17 cellular contexts compared by ENCODE assay signal in genomic region chr7:36746347-36746746, GRCh38. TPM values are rescaled to one million over a fixed set of nuclear protein-coding genes. Genes with fewer than 3 reads are reported as not detected.
DNase-seq lines count a peak whose midpoint lies in the region; ATAC-seq and TF ChIP-seq lines count a peak whose summit lies in the region.
"Had no signal": no experiment of that assay in that cellular context is flagged by ENCODE, and none has a peak within 500 bp of the region (broad histone marks: within the 10 kb centered on the region; RNA-seq: fewer than 3 reads in every experiment).

No MANE protein-coding gene starts in this region.

- no peaks in the 10 kb centered on the region for H3K9me2 ChIP-seq in hepatocyte (replicated peaks; ENCODE audit: insufficient read depth)

- no peaks in the 10 kb centered on the region for H3K36me3 ChIP-seq in hepatocyte (replicated peaks; ENCODE audit: insufficient read depth, low read depth)
- H3K36me3 ChIP-seq: heart right ventricle, WERI-Rb-1 had no signal

- H3K9me3 Mint-ChIP-seq in natural killer cell treated with Interleukin-12 subunit alpha and Interleukin-12 subunit beta and Interleukin-15 and Interleukin-18, amount 100 ng/mL, for 72 hours, result peaks cover 5% of the 10 kb centered on the region
- H3K9me3 Mint-ChIP-seq in natural killer cell, result no peaks in the 10 kb centered on the region
- peaks cover 4% of the 10 kb centered on the region for H3K9me3 Mint-ChIP-seq in stimulated activated effector memory CD8-positive, alpha-beta T cell treated with anti-CD3 and anti-CD28 coated beads, Interleukin-12 subunit alpha, Interleukin-12 subunit beta, amount 100 ng/mL, for 72 hours

- TF ChIP-seq CTCF in natural killer cell (IDR thresholded peaks at IDR 0.05), result no peak
- TF ChIP-seq CTCF in hepatocyte (IDR thresholded peaks at IDR 0.05; ENCODE audit: poor library complexity), result no peak

- H3K9me3 ChIP-seq in T-helper 17 cell (ENCODE audit: control insufficient read depth, low read length, poor library complexity, severe bottlenecking) (no peaks in the 10 kb centered on the region), hepatocyte (ENCODE audit: low read depth) (no peaks in the 10 kb centered on the region)

- H3K27me3 Mint-ChIP-seq in natural killer cell treated with Interleukin-12 subunit alpha and Interleukin-12 subunit beta and Interleukin-15 and Interleukin-18, amount 100 ng/mL, for 72 hours, result no peaks in the 10 kb centered on the region
- H3K27me3 Mint-ChIP-seq in natural killer cell (ENCODE audit: low read depth in 2 of 2) (no peaks in the 10 kb centered on the region), T-helper 17 cell (peaks cover 30% of the 10 kb centered on the region)

- peaks cover 59 to 71% of the 10 kb centered on the region in 2 donors for H3K4me1 Mint-ChIP-seq in natural killer cell treated with Interleukin-12 subunit alpha and Interleukin-12 subunit beta and Interleukin-15 and Interleukin-18, amount 100 ng/mL, for 72 hours (ENCODE audit: low read depth in 2 of 2)
- H3K4me1 Mint-ChIP-seq in natural killer cell (peaks cover 34 to 56% of the 10 kb centered on the region in 2 donors), T-helper 17 cell (peaks cover 12% of the 10 kb centered on the region)
- peaks cover 54% of the 10 kb centered on the region for H3K4me1 Mint-ChIP-seq in stimulated activated effector memory CD8-positive, alpha-beta T cell treated with anti-CD3 and anti-CD28 coated beads, Interleukin-12 subunit alpha, Interleukin-12 subunit beta, amount 100 ng/mL, for 72 hours

- H3K27me3 ChIP-seq in hepatocyte, result no peaks in the 10 kb centered on the region

- H3K36me3 Mint-ChIP-seq in natural killer cell treated with Interleukin-12 subunit alpha and Interleukin-12 subunit beta and Interleukin-15 and Interleukin-18, amount 100 ng/mL, for 72 hours, result peaks cover 21% of the 10 kb centered on the region
- H3K36me3 Mint-ChIP-seq in natural killer cell (no peaks in the 10 kb centered on the region), T-helper 17 cell (ENCODE audit: low read depth) (peaks cover 3% of the 10 kb centered on the region)
- H3K36me3 Mint-ChIP-seq in stimulated activated effector memory CD8-positive, alpha-beta T cell treated with anti-CD3 and anti-CD28 coated beads, Interleukin-12 subunit alpha, Interleukin-12 subunit beta, amount 100 ng/mL, for 72 hours, result no peaks in the 10 kb centered on the region

- 64% methylated on average over 5 of the region's 5 CpGs for WGBS in hepatocyte (ENCODE audit: low lambda C conversion rate, missing lambda C conversion rate)

- peaks cover 14% of the 10 kb centered on the region for H3K4me1 ChIP-seq in hepatocyte (ENCODE audit: insufficient read depth)

- no peaks in the 10 kb centered on the region for H4K20me1 ChIP-seq in hepatocyte (ENCODE audit: insufficient read depth, poor library complexity, severe bottlenecking)

- H2AFZ ChIP-seq in hepatocyte, result no peak overlapping the region

- no peak overlapping the region for H3K4me2 ChIP-seq in hepatocyte

- H3K4me3 Mint-ChIP-seq in natural killer cell treated with Interleukin-12 subunit alpha and Interleukin-12 subunit beta and Interleukin-15 and Interleukin-18, amount 100 ng/mL, for 72 hours, result peak overlapping the region; percentile 82
- H3K4me3 Mint-ChIP-seq in natural killer cell (no peak overlapping the region), T-helper 17 cell (no peak overlapping the region)
- H3K4me3 Mint-ChIP-seq in stimulated activated effector memory CD8-positive, alpha-beta T cell treated with anti-CD3 and anti-CD28 coated beads, Interleukin-12 subunit alpha, Interleukin-12 subunit beta, amount 100 ng/mL, for 72 hours, result no peak overlapping the region

- no peaks in the 10 kb centered on the region for H3K79me2 ChIP-seq in hepatocyte

- intact Hi-C loops in natural killer cell (cut with micrococcal nuclease), result no loop called here

- peak overlapping the region; percentile 85 for H3K27ac ChIP-seq in hepatocyte
- H3K27ac ChIP-seq: WERI-Rb-1 had no signal

- ATAC-seq in natural killer cell treated with Interleukin-12 subunit alpha and Interleukin-12 subunit beta and Interleukin-15 and Interleukin-18, amount 100 ng/mL, for 72 hours, result no peak
- ATAC-seq in natural killer cell, result no peak
- no peak for ATAC-seq in T-helper 17 cell
- no peak for ATAC-seq in GM19455 (IDR thresholded peaks at IDR 0.05; ENCODE audit: unreplicated experiment)
- no peak for ATAC-seq in HG03378 (IDR thresholded peaks at IDR 0.05; ENCODE audit: unreplicated experiment)
- ATAC-seq in stimulated activated effector memory CD8-positive, alpha-beta T cell treated with anti-CD3 and anti-CD28 coated beads, Interleukin-12 subunit alpha, Interleukin-12 subunit beta, amount 100 ng/mL, for 72 hours, result no peak

- H3K27ac Mint-ChIP-seq in natural killer cell treated with Interleukin-12 subunit alpha and Interleukin-12 subunit beta and Interleukin-15 and Interleukin-18, amount 100 ng/mL, for 72 hours, result peak overlapping the region; percentile 77 to 97
- no peak overlapping the region for H3K27ac Mint-ChIP-seq in natural killer cell
- H3K27ac Mint-ChIP-seq in T-helper 17 cell, result peak overlapping the region; percentile 34
- H3K27ac Mint-ChIP-seq in stimulated activated effector memory CD8-positive, alpha-beta T cell treated with anti-CD3 and anti-CD28 coated beads, Interleukin-12 subunit alpha, Interleukin-12 subunit beta, amount 100 ng/mL, for 72 hours, result no peak overlapping the region

- no peak overlapping the region for H3K4me3 ChIP-seq in hepatocyte
- H3K4me3 ChIP-seq: heart right ventricle had no signal

- DNase-seq in natural killer cell treated with Interleukin-12 subunit alpha and Interleukin-12 subunit beta and Interleukin-15 and Interleukin-18, amount 100 ng/mL, for 72 hours (ENCODE audit: low spot score), result no peak
- DNase-seq in natural killer cell, result no peak
- DNase-seq in T-helper 17 cell, result no peak
- peak; percentile 77 for DNase-seq in hepatocyte (ENCODE audit: low spot score)
- no peak for DNase-seq in AG08395 (ENCODE audit: low spot score)
- no peak for DNase-seq in stimulated activated effector memory CD8-positive, alpha-beta T cell treated with anti-CD3 and anti-CD28 coated beads, Interleukin-12 subunit alpha, Interleukin-12 subunit beta, amount 100 ng/mL, for 72 hours (ENCODE audit: low spot score in 2 of 2)
- DNase-seq: activated CD8-positive, alpha-beta memory T cell treated with anti-CD3 and anti-CD28 coated beads, Interleukin-2, amount 50 U/mL, for 48 hours; amniotic stem cell; effector CD8-positive, alpha-beta T cell; MM.1S; NCI-H446 treated with DMSO at 0.1 percent for 48 hours; WERI-Rb-1 had no signal

RNA-seq across cellular contexts. Expression of gene AOAH, which starts 22.1 kb away (rescaled TPM):
- 100 to 1,000 TPM; 108 to 136 TPM for total RNA-seq in natural killer cell treated with Interleukin-12 subunit alpha and Interleukin-12 subunit beta and Interleukin-15 and Interleukin-18, amount 100 ng/mL, for 72 hours
- 100 to 1,000 TPM; 263 to 403 (median 312) TPM for total RNA-seq in natural killer cell
- total RNA-seq in T-helper 17 cell, result 1 to 10 TPM; 2.6 to 7.0 TPM
- 2.4 and 5.4 TPM in 2 replicates for total RNA-seq in hepatocyte
- polyA plus RNA-seq in hepatocyte, result 3.9 and 4.8 TPM in 2 replicates
- total RNA-seq: lung microvascular endothelial cell, osteocyte had no signal

Comparison
In these comparisons a context has a peak if more than half of its experiments do, and no peak if none do; other contexts are left out.
1. H3K27ac Mint-ChIP-seq: peak in natural killer cell treated with Interleukin-12 subunit alpha and Interleukin-12 subunit beta and Interleukin-15 and Interleukin-18, amount 100 ng/mL, for 72 hours (2 of 2) and T-helper 17 cell (single experiment); none in natural killer cell (0 of 2) and stimulated activated effector memory CD8-positive, alpha-beta T cell treated with anti-CD3 and anti-CD28 coated beads, Interleukin-12 subunit alpha, Interleukin-12 subunit beta, amount 100 ng/mL, for 72 hours (single experiment).
2. RNA of gene AOAH, which starts 22.1 kb away (total RNA-seq): 263 to 403 TPM in natural killer cell and 108 to 136 TPM in natural killer cell treated with Interleukin-12 subunit alpha and Interleukin-12 subunit beta and Interleukin-15 and Interleukin-18, amount 100 ng/mL, for 72 hours; 2.6 to 7.0 TPM in T-helper 17 cell and 2.4 to 5.4 TPM in hepatocyte; every median in the first group is over 10 times any median in the second.